Comparison of ENCODE assay signal across 28 cellular contexts in genomic region chr6:155894758-155895157, GRCh38.
"Had no signal": no experiment of that assay in that cellular context is flagged by ENCODE, and none has a peak within 500 bp of the region (broad histone marks: within the 10 kb centered on the region; RNA-seq: fewer than 3 reads in every experiment).

No MANE protein-coding gene starts in this region.

- H3K27me3 Mint-ChIP-seq: activated CD8-positive, alpha-beta memory T cell treated with anti-CD3 and anti-CD28 coated beads, Interleukin-2, amount 10 ng/mL, durations not matched to agents 7 days and 5 days; activated naive CD8-positive, alpha-beta T cell; effector memory CD8-positive, alpha-beta T cell; natural killer cell treated with Interleukin-12 subunit alpha and Interleukin-12 subunit beta and Interleukin-15 and Interleukin-18, amount 100 ng/mL, for 72 hours; T-helper 17 cell had no signal

- H3K4me3 Mint-ChIP-seq: activated CD8-positive, alpha-beta memory T cell treated with anti-CD3 and anti-CD28 coated beads, Interleukin-2, amount 10 ng/mL, durations not matched to agents 7 days and 5 days; activated CD8-positive, alpha-beta T cell treated with anti-CD3 and anti-CD28 coated beads, Interleukin-2, amount 10 ng/mL, durations not matched to agents 7 days and 5 days; activated naive CD8-positive, alpha-beta T cell; activated T-cell treated with anti-CD3 and anti-CD28 coated beads, Interleukin-2, amount 50 U/mL, for 72 hours; effector memory CD8-positive, alpha-beta T cell; natural killer cell treated with Interleukin-12 subunit alpha and Interleukin-12 subunit beta and Interleukin-15 and Interleukin-18, amount 100 ng/mL, for 72 hours; T-helper 17 cell had no signal

- H3K36me3 ChIP-seq: adrenal gland, gastrocnemius medialis, spleen, suprapubic skin, tibial artery, upper lobe of right lung had no signal

- H3K4me3 ChIP-seq: adrenal gland, body of pancreas, coronary artery, gastrocnemius medialis, mucosa of descending colon, spleen, suprapubic skin, tibial artery, upper lobe of right lung had no signal

- H3K36me3 Mint-ChIP-seq: activated CD8-positive, alpha-beta memory T cell treated with anti-CD3 and anti-CD28 coated beads, Interleukin-2, amount 10 ng/mL, durations not matched to agents 7 days and 5 days; activated naive CD8-positive, alpha-beta T cell; natural killer cell treated with Interleukin-12 subunit alpha and Interleukin-12 subunit beta and Interleukin-15 and Interleukin-18, amount 100 ng/mL, for 72 hours had no signal

- ATAC-seq: activated CD8-positive, alpha-beta memory T cell treated with anti-CD3 and anti-CD28 coated beads, Interleukin-2, amount 10 ng/mL, durations not matched to agents 7 days and 5 days; activated CD8-positive, alpha-beta T cell treated with anti-CD3 and anti-CD28 coated beads, Interleukin-2, amount 10 ng/mL, durations not matched to agents 7 days and 5 days; activated T-cell treated with anti-CD3 and anti-CD28 coated beads, Interleukin-2, amount 50 U/mL, for 72 hours; body of pancreas; effector memory CD8-positive, alpha-beta T cell; gastrocnemius medialis; left cardiac atrium; left ventricle myocardium superior; mucosa of descending colon; natural killer cell treated with Interleukin-12 subunit alpha and Interleukin-12 subunit beta and Interleukin-15 and Interleukin-18, amount 100 ng/mL, for 72 hours; right cardiac atrium; T-helper 17 cell; upper lobe of right lung had no signal

- H3K27ac ChIP-seq: adrenal gland, body of pancreas, coronary artery, gastrocnemius medialis, spleen, suprapubic skin, tibial artery, upper lobe of right lung had no signal

- H3K4me1 Mint-ChIP-seq: activated CD8-positive, alpha-beta memory T cell treated with anti-CD3 and anti-CD28 coated beads, Interleukin-2, amount 10 ng/mL, durations not matched to agents 7 days and 5 days; T-helper 17 cell had no signal

- H3K9me3 Mint-ChIP-seq: activated T-cell treated with anti-CD3 and anti-CD28 coated beads, Interleukin-2, amount 50 U/mL, for 72 hours had no signal

- DNase-seq: activated CD4-positive, alpha-beta T cell treated with anti-CD3 and anti-CD28 coated beads for 1 hour; activated CD4-positive, alpha-beta T cell treated with anti-CD3 and anti-CD28 coated beads, Interleukin-2, amount 50 U/mL, for 1 hour; activated CD8-positive, alpha-beta memory T cell treated with anti-CD3 and anti-CD28 coated beads, Interleukin-2, amount 10 ng/mL, durations not matched to agents 7 days and 5 days; activated CD8-positive, alpha-beta T cell treated with anti-CD3 and anti-CD28 coated beads, Interleukin-2, amount 10 ng/mL, durations not matched to agents 7 days and 5 days; activated naive CD4-positive, alpha-beta T cell treated with Interleukin-2 at 50 U/mL for 16 hours; activated T-cell treated with anti-CD3 and anti-CD28 coated beads, Interleukin-2, amount 50 U/mL, for 72 hours; adrenal gland; aorta; body of pancreas; effector memory CD8-positive, alpha-beta T cell; erythroblast; gastrocnemius medialis; glutamatergic neuron; left cardiac atrium; left ventricle myocardium superior; mucosa of descending colon; posterior cingulate gyrus; right cardiac atrium; spleen; stimulated activated naive CD4-positive, alpha-beta T cell; T-helper 17 cell; T1000; tibial artery; upper lobe of right lung had no signal

- H3K27me3 ChIP-seq: adrenal gland, body of pancreas, gastrocnemius medialis, spleen, suprapubic skin, tibial artery, upper lobe of right lung had no signal

- H3K9me3 ChIP-seq: adrenal gland, body of pancreas, gastrocnemius medialis, mucosa of descending colon, suprapubic skin, tibial artery, upper lobe of right lung had no signal

- H3K4me1 ChIP-seq: adrenal gland, body of pancreas, gastrocnemius medialis, spleen, suprapubic skin, upper lobe of right lung had no signal
